In the genomic region with DNA sequence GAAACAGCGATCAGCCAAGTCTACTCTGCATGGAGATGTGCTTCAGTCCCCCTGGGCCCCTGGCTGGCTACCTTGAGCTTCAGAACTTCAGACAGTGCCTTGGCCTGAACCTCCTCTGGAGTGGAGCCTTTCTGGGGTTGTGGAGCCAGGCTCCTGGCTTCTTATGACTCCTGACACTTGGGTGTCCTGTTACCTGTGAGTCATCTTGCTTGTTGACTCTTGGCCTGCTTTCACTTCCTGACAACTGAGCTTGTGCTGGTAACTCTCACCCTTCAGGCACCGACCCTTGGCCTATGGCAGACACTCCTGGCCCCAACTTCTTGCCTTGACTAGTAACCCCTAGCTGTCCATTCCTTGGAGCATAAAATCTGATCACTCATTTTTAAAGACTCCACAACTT, we compare ENCODE assay signal across 1 cellular context.
A peak's percentile ranks its signal among the peaks of the same experiment; 100 is the strongest.
TF ChIP-seq lines count a peak whose summit lies in the region.

No MANE protein-coding gene starts in this region.

TF ChIP-seq in HepG2, 621 proteins besides CTCF, POLR2A, EP300 and RAD21 (continued from another document and continues in another):
- TF ChIP-seq SOX5 (CRISPR knock-in tag; IDR thresholded peaks at IDR 0.05; ENCODE audit: borderline replicate concordance) (peak; percentile 56; the same call in 1 of the 2 replicates), ZNF850 (CRISPR knock-in tag; conservative IDR thresholded peaks at IDR 0.05) (no peak), FOXA1 (IDR thresholded peaks at IDR 0.05) (no peak), FOXA1 (CRISPR knock-in tag; IDR thresholded peaks at IDR 0.05) (peak; percentile 98), ZNF12 (CRISPR knock-in tag; IDR thresholded peaks at IDR 0.05) (peak; percentile 73; the same call in 1 of the 2 replicates), YY1 (IDR thresholded peaks at IDR 0.05; ENCODE audit: insufficient read depth, insufficient replicate concordance, low read depth, low read length) (peak; percentile 38), EZH2 (conservative IDR thresholded peaks at IDR 0.05; ENCODE audit: low read depth, low read length) (no peak), TAF15 (IDR thresholded peaks at IDR 0.05; ENCODE audit: low read depth, low read length, poor library complexity, severe bottlenecking) (no peak), ZNF879 (CRISPR knock-in tag; IDR thresholded peaks at IDR 0.05) (0 out of 2 replicates have a peak, but pooled peaks have one; percentile 45), ZNF556 (CRISPR knock-in tag; IDR thresholded peaks at IDR 0.05; ENCODE audit: borderline replicate concordance) (0 out of 2 replicates have a peak, but pooled peaks have one; percentile 38), CENPX (CRISPR knock-in tag; IDR thresholded peaks at IDR 0.05) (no peak), MIER3 (CRISPR knock-in tag; IDR thresholded peaks at IDR 0.05; ENCODE audit: borderline replicate concordance) (peak; percentile 85; the same call in 1 of the 2 replicates), MAFF (IDR thresholded peaks at IDR 0.05; ENCODE audit: low read depth, low read length) (0 out of 2 replicates have a peak, but pooled peaks have one; percentile 10), ZKSCAN5 (CRISPR knock-in tag; IDR thresholded peaks at IDR 0.05) (peak; percentile 44; the same call in 1 of the 2 replicates), ETV5 (CRISPR knock-in tag; IDR thresholded peaks at IDR 0.05; ENCODE audit: borderline replicate concordance) (peak; percentile 96), MEIS1 (CRISPR knock-in tag; IDR thresholded peaks at IDR 0.05; ENCODE audit: borderline replicate concordance) (peak; percentile 42; the same call in 1 of the 2 replicates), ZBTB20 (CRISPR knock-in tag; IDR thresholded peaks at IDR 0.05; ENCODE audit: borderline replicate concordance, low read depth) (peak; percentile 34; the same call in 1 of the 2 replicates), HNF4A (CRISPR knock-in tag; IDR thresholded peaks at IDR 0.05) (peak; percentile 54; the same call in 1 of the 2 replicates), ATF7 (IDR thresholded peaks at IDR 0.05) (no peak), ATF7 (CRISPR knock-in tag; IDR thresholded peaks at IDR 0.05) (no peak), ZNF724P (CRISPR knock-in tag; IDR thresholded peaks at IDR 0.05; ENCODE audit: borderline replicate concordance) (no peak), SALL1 (CRISPR knock-in tag; IDR thresholded peaks at IDR 0.05) (peak; percentile 87), ZNF598 (CRISPR knock-in tag; IDR thresholded peaks at IDR 0.05; ENCODE audit: borderline replicate concordance) (no peak; the same call in 1 of the 2 replicates), ZSCAN9 (CRISPR knock-in tag; IDR thresholded peaks at IDR 0.05; ENCODE audit: borderline replicate concordance) (no peak; the same call in 1 of the 2 replicates), CBX5 (CRISPR knock-in tag; IDR thresholded peaks at IDR 0.05; ENCODE audit: borderline replicate concordance) (peak; percentile 72; the same call in 1 of the 2 replicates), ZNF670 (CRISPR knock-in tag; IDR thresholded peaks at IDR 0.05; ENCODE audit: borderline replicate concordance) (peak; percentile 21; the same call in 1 of the 2 replicates), PRMT3 (CRISPR knock-in tag; IDR thresholded peaks at IDR 0.05; ENCODE audit: borderline replicate concordance, low read depth) (no peak), ZNF614 (CRISPR knock-in tag; IDR thresholded peaks at IDR 0.05; ENCODE audit: borderline replicate concordance) (peak; percentile 50; the same call in 1 of the 2 replicates), SMARCC2 (IDR thresholded peaks at IDR 0.05) (0 out of 2 replicates have a peak, but pooled peaks have one; percentile 57), ZNF644 (CRISPR knock-in tag; IDR thresholded peaks at IDR 0.05; ENCODE audit: low read depth) (peak; percentile 80; the same call in 1 of the 2 replicates), ZNF552 (CRISPR knock-in tag; IDR thresholded peaks at IDR 0.05; ENCODE audit: borderline replicate concordance) (no peak), GABPB1 (CRISPR knock-in tag; IDR thresholded peaks at IDR 0.05) (peak; percentile 56; the same call in 1 of the 2 replicates), ZNF335 (CRISPR knock-in tag; IDR thresholded peaks at IDR 0.05) (0 out of 2 replicates have a peak, but pooled peaks have one; percentile 35), MAFG (CRISPR knock-in tag; IDR thresholded peaks at IDR 0.05) (no peak), NFE2L1 (CRISPR knock-in tag; IDR thresholded peaks at IDR 0.05; ENCODE audit: borderline replicate concordance) (no peak)
- TF ChIP-seq, protein P1, sequence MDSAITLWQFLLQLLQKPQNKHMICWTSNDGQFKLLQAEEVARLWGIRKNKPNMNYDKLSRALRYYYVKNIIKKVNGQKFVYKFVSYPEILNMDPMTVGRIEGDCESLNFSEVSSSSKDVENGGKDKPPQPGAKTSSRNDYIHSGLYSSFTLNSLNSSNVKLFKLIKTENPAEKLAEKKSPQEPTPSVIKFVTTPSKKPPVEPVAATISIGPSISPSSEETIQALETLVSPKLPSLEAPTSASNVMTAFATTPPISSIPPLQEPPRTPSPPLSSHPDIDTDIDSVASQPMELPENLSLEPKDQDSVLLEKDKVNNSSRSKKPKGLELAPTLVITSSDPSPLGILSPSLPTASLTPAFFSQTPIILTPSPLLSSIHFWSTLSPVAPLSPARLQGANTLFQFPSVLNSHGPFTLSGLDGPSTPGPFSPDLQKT (CRISPR knock-in tag; IDR thresholded peaks at IDR 0.05; ENCODE audit: borderline replicate concordance): no peak
- TF ChIP-seq, protein P2, sequence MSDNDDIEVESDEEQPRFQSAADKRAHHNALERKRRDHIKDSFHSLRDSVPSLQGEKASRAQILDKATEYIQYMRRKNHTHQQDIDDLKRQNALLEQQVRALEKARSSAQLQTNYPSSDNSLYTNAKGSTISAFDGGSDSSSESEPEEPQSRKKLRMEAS (IDR thresholded peaks at IDR 0.05): no peak
- TF ChIP-seq, protein P3, sequence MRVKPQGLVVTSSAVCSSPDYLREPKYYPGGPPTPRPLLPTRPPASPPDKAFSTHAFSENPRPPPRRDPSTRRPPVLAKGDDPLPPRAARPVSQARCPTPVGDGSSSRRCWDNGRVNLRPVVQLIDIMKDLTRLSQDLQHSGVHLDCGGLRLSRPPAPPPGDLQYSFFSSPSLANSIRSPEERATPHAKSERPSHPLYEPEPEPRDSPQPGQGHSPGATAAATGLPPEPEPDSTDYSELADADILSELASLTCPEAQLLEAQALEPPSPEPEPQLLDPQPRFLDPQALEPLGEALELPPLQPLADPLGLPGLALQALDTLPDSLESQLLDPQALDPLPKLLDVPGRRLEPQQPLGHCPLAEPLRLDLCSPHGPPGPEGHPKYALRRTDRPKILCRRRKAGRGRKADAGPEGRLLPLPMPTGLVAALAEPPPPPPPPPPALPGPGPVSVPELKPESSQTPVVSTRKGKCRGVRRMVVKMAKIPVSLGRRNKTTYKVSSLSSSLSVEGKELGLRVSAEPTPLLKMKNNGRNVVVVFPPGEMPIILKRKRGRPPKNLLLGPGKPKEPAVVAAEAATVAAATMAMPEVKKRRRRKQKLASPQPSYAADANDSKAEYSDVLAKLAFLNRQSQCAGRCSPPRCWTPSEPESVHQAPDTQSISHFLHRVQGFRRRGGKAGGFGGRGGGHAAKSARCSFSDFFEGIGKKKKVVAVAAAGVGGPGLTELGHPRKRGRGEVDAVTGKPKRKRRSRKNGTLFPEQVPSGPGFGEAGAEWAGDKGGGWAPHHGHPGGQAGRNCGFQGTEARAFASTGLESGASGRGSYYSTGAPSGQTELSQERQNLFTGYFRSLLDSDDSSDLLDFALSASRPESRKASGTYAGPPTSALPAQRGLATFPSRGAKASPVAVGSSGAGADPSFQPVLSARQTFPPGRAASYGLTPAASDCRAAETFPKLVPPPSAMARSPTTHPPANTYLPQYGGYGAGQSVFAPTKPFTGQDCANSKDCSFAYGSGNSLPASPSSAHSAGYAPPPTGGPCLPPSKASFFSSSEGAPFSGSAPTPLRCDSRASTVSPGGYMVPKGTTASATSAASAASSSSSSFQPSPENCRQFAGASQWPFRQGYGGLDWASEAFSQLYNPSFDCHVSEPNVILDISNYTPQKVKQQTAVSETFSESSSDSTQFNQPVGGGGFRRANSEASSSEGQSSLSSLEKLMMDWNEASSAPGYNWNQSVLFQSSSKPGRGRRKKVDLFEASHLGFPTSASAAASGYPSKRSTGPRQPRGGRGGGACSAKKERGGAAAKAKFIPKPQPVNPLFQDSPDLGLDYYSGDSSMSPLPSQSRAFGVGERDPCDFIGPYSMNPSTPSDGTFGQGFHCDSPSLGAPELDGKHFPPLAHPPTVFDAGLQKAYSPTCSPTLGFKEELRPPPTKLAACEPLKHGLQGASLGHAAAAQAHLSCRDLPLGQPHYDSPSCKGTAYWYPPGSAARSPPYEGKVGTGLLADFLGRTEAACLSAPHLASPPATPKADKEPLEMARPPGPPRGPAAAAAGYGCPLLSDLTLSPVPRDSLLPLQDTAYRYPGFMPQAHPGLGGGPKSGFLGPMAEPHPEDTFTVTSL (CRISPR knock-in tag; IDR thresholded peaks at IDR 0.05; ENCODE audit: borderline replicate concordance): peak; percentile 86; the same call in 1 of the 2 replicates
- TF ChIP-seq, protein P4, sequence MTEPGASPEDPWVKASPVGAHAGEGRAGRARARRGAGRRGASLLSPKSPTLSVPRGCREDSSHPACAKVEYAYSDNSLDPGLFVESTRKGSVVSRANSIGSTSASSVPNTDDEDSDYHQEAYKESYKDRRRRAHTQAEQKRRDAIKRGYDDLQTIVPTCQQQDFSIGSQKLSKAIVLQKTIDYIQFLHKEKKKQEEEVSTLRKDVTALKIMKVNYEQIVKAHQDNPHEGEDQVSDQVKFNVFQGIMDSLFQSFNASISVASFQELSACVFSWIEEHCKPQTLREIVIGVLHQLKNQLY (CRISPR knock-in tag; IDR thresholded peaks at IDR 0.05): 0 out of 2 replicates have a peak, but pooled peaks have one; percentile 13
- TF ChIP-seq, protein P5, sequence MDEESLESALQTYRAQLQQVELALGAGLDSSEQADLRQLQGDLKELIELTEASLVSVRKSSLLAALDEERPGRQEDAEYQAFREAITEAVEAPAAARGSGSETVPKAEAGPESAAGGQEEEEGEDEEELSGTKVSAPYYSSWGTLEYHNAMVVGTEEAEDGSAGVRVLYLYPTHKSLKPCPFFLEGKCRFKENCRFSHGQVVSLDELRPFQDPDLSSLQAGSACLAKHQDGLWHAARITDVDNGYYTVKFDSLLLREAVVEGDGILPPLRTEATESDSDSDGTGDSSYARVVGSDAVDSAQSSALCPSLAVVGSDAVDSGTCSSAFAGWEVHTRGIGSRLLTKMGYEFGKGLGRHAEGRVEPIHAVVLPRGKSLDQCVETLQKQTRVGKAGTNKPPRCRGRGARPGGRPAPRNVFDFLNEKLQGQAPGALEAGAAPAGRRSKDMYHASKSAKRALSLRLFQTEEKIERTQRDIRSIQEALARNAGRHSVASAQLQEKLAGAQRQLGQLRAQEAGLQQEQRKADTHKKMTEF (CRISPR knock-in tag; IDR thresholded peaks at IDR 0.05): peak; percentile 76
- TF ChIP-seq, protein P6, sequence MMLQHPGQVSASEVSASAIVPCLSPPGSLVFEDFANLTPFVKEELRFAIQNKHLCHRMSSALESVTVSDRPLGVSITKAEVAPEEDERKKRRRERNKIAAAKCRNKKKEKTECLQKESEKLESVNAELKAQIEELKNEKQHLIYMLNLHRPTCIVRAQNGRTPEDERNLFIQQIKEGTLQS (CRISPR knock-in tag; IDR thresholded peaks at IDR 0.05): peak; percentile 88
- TF ChIP-seq, protein P7, sequence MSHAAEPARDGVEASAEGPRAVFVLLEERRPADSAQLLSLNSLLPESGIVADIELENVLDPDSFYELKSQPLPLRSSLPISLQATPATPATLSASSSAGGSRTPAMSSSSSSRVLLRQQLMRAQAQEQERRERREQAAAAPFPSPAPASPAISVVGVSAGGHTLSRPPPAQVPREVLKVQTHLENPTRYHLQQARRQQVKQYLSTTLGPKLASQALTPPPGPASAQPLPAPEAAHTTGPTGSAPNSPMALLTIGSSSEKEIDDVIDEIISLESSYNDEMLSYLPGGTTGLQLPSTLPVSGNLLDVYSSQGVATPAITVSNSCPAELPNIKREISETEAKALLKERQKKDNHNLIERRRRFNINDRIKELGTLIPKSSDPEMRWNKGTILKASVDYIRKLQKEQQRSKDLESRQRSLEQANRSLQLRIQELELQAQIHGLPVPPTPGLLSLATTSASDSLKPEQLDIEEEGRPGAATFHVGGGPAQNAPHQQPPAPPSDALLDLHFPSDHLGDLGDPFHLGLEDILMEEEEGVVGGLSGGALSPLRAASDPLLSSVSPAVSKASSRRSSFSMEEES (CRISPR knock-in tag; IDR thresholded peaks at IDR 0.05): peak; percentile 56; the same call in 1 of the 2 replicates
- TF ChIP-seq, protein P8, sequence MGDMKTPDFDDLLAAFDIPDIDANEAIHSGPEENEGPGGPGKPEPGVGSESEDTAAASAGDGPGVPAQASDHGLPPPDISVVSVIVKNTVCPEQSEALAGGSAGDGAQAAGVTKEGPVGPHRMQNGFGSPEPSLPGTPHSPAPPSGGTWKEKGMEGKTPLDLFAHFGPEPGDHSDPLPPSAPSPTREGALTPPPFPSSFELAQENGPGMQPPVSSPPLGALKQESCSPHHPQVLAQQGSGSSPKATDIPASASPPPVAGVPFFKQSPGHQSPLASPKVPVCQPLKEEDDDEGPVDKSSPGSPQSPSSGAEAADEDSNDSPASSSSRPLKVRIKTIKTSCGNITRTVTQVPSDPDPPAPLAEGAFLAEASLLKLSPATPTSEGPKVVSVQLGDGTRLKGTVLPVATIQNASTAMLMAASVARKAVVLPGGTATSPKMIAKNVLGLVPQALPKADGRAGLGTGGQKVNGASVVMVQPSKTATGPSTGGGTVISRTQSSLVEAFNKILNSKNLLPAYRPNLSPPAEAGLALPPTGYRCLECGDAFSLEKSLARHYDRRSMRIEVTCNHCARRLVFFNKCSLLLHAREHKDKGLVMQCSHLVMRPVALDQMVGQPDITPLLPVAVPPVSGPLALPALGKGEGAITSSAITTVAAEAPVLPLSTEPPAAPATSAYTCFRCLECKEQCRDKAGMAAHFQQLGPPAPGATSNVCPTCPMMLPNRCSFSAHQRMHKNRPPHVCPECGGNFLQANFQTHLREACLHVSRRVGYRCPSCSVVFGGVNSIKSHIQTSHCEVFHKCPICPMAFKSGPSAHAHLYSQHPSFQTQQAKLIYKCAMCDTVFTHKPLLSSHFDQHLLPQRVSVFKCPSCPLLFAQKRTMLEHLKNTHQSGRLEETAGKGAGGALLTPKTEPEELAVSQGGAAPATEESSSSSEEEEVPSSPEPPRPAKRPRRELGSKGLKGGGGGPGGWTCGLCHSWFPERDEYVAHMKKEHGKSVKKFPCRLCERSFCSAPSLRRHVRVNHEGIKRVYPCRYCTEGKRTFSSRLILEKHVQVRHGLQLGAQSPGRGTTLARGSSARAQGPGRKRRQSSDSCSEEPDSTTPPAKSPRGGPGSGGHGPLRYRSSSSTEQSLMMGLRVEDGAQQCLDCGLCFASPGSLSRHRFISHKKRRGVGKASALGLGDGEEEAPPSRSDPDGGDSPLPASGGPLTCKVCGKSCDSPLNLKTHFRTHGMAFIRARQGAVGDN (CRISPR knock-in tag; IDR thresholded peaks at IDR 0.05): peak; percentile 31; the same call in 1 of the 2 replicates
